Comparison of ENCODE assay signal across 9 cellular contexts in the genomic region with DNA sequence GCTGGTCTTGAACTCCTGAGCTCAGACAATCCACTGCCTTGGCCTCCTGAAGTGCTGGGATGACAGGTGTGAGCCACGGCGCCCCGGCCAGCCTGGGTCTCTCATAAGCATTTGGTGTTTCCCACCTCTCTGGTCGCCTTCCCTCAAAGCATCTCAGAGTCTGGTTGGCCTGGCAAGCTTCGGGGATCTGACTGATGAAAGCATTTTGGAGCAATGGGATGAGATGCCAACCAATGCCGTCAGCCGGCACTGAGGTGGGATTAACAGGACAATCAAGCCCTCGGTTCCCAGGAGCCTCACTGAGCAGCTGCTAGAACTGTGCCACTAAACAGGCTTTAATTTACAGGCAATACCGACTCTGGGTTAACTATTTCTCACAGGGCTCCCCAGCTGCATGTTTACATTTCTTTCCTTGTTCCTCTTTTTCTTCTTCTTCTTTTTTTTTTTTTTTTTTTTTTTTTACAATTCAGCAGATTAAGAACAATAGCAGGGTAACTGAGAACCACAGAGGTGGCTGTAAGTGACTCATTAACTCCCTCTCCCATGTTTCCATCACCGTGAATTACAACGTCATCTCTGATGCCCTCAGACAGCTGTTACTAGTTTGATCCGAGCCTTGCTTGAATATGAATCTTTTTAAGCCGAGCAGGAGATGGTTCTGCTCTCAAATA. TPM values are rescaled to one million over a fixed set of nuclear protein-coding genes. Genes with fewer than 3 reads are reported as not detected.
DNase-seq lines count a peak whose midpoint lies in the region; ATAC-seq and TF ChIP-seq lines count a peak whose summit lies in the region.
"Had no signal": no experiment of that assay in that cellular context is flagged by ENCODE, and none has a peak within 500 bp of the region (broad histone marks: within the 10 kb centered on the region; RNA-seq: fewer than 3 reads in every experiment).

No MANE protein-coding gene starts in this region.

- no peaks in the 10 kb centered on the region for H4K20me1 ChIP-seq in hepatocyte (ENCODE audit: insufficient read depth, poor library complexity, severe bottlenecking)

- intact Hi-C loops in psoas muscle (cut with DNase I) (loop anchor here in 1 of 2 donors (5.0 kb wide), 1 partner anchor 268 kb away; no protein-coding TSS in a partner anchor), uterus (cut with DNase I; ENCODE audit: low total_unique reads) (no loop called here)

- DNase-seq in MV-4-11 (lab: John Stamatoyannopoulos, UW) (peak; percentile 95), hepatocyte (ENCODE audit: low spot score) (no peak), psoas muscle (no peak), NCI-H1092 treated with DMSO at 0.1 percent for 48 hours (lab: John Stamatoyannopoulos, UW) (no peak), ecto neural progenitor cell (ENCODE audit: low spot score) (no peak), uterus (no peak)

- peak; percentile 32 for TF ChIP-seq POLR2A in GM18526 (IDR thresholded peaks at IDR 0.05; ENCODE audit: extremely low read depth, insufficient read length)
- no peak for TF ChIP-seq POLR2A in uterus (IDR thresholded peaks at IDR 0.05)

- no peak overlapping the region for H2AFZ ChIP-seq in hepatocyte

- ATAC-seq in HG02588 (IDR thresholded peaks at IDR 0.05; ENCODE audit: unreplicated experiment) (peak; percentile 52), psoas muscle (no peak)
- ATAC-seq: HCT116 had no signal

- no peaks in the 10 kb centered on the region for H3K9me2 ChIP-seq in hepatocyte (replicated peaks; ENCODE audit: insufficient read depth)

- H3K27me3 ChIP-seq in hepatocyte (no peaks in the 10 kb centered on the region), psoas muscle (ENCODE audit: insufficient read depth in 3 of 3, low read length in 2 of 3) (no peaks in the 10 kb centered on the region), uterus (no peaks in the 10 kb centered on the region)

- H3K4me3 ChIP-seq in hepatocyte (no peak overlapping the region), psoas muscle (no peak overlapping the region), uterus (no peak overlapping the region)

- WGBS in hepatocyte (ENCODE audit: low lambda C conversion rate, missing lambda C conversion rate): 68% methylated on average over 13 of the region's 13 CpGs
- WGBS in psoas muscle, 3 donors: 41 to 56% (median 46%) methylated on average over 13 of the region's 13 CpGs

- TF ChIP-seq CTCF in hepatocyte (IDR thresholded peaks at IDR 0.05; ENCODE audit: poor library complexity): no peak
- no peak for TF ChIP-seq CTCF in psoas muscle (IDR thresholded peaks at IDR 0.05)
- no peak for TF ChIP-seq CTCF in uterus (IDR thresholded peaks at IDR 0.05)

- H3K27ac ChIP-seq in hepatocyte: peak overlapping the region; percentile 84
- H3K27ac ChIP-seq in psoas muscle: no peak overlapping the region
- H3K27ac ChIP-seq in uterus: no peak overlapping the region

- H3K36me3 ChIP-seq in hepatocyte (replicated peaks; ENCODE audit: insufficient read depth, low read depth): no peaks in the 10 kb centered on the region
- H3K36me3 ChIP-seq in psoas muscle (ENCODE audit: insufficient read depth in 1 of 2, low read depth in 1 of 2): no peaks in the 10 kb centered on the region
- no peaks in the 10 kb centered on the region for H3K36me3 ChIP-seq in uterus

- H3K9me3 ChIP-seq in hepatocyte (ENCODE audit: low read depth): no peaks in the 10 kb centered on the region
- H3K9me3 ChIP-seq in psoas muscle: no peaks in the 10 kb centered on the region
- no peaks in the 10 kb centered on the region for H3K9me3 ChIP-seq in uterus

- no peaks in the 10 kb centered on the region for H3K79me2 ChIP-seq in hepatocyte

- H3K4me1 ChIP-seq in hepatocyte (ENCODE audit: insufficient read depth) (peaks cover 24% of the 10 kb centered on the region), psoas muscle (peaks cover 37% of the 10 kb centered on the region), uterus (peaks cover 0 to 20% of the 10 kb centered on the region in 2 donors)

- H3K4me2 ChIP-seq in hepatocyte: no peak overlapping the region

RNA-seq across cellular contexts. Expression of gene ODC1, which starts 38.0 kb away (rescaled TPM):
- total RNA-seq in hepatocyte (140 and 165 TPM in 2 replicates), psoas muscle (100 to 1,000 TPM in 1 of 4 donors, 10 to 100 TPM in 3; 56.8 to 143 (median 92.2) TPM), uterus (100 to 1,000 TPM in 1 of 4 donors, 10 to 100 TPM in 3; 39.5 to 140 (median 57.6) TPM)
- polyA plus RNA-seq in hepatocyte (92.0 and 92.8 TPM in 2 replicates), psoas muscle (100 to 1,000 TPM; 106 to 226 (median 208) TPM)
